12 cellular contexts compared by ENCODE assay signal in the genomic region with DNA sequence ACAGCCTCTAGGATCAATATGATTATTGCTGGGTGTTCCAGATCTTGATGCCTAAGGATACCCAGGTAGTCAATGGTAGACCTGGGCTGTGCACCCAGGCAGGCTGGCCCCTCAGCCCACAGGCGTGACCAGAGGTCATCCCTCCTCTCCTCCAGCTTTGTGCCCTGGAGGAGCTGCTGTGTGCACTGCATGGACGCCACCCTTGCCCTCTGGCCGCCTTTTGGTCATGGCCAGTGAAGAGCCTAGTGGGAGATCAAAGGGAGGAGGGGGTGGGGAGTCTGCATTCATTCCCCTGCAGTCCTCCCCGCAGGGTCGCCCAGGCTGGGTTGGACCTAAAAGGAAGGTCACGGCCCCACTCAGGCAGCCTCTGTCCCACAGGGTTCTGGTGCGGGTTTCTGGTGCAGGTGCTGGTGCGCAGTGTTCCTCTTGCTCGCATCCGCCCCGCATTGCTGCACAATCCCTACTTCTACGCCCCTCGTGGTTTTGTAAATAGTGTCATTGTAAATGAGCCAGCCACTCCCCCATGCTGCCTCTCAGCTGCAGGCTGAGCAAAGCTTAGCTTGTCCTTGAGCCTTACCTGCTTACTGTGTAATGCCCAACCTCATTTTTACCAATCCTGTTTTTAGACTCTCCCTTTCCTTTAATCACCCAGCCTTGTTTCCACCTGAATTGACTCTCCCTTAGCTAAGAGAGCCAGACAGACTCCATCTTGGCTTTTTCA. TPM values are rescaled to one million over a fixed set of nuclear protein-coding genes. Genes with fewer than 3 reads are reported as not detected.
DNase-seq lines count a peak whose midpoint lies in the region; TF ChIP-seq lines count a peak whose summit lies in the region.
"Had no signal": no experiment of that assay in that cellular context is flagged by ENCODE, and none has a peak within 500 bp of the region (broad histone marks: within the 10 kb centered on the region; RNA-seq: fewer than 3 reads in every experiment).

No MANE protein-coding gene starts in this region.

- intact Hi-C loops in sigmoid colon (cut with DNase I) = no loop called here

- H3K27ac ChIP-seq in hepatocyte (peak overlapping the region; percentile 19), sigmoid colon (no peak overlapping the region)
- H3K27ac ChIP-seq: SJSA1 had no signal

- H4K20me1 ChIP-seq in hepatocyte (ENCODE audit: insufficient read depth, poor library complexity, severe bottlenecking) = no peaks in the 10 kb centered on the region

- WGBS in hepatocyte (ENCODE audit: low lambda C conversion rate, missing lambda C conversion rate) = 27% methylated on average over 13 of the region's 13 CpGs
- WGBS in sigmoid colon, 2 donors = 27 to 61% methylated on average over 13 of the region's 13 CpGs

- no peak for TF ChIP-seq EP300 in sigmoid colon (IDR thresholded peaks at IDR 0.05)

- H3K27me3 ChIP-seq in hepatocyte = no peaks in the 10 kb centered on the region
- no peaks in the 10 kb centered on the region for H3K27me3 ChIP-seq in sigmoid colon
- H3K27me3 ChIP-seq: SJSA1 had no signal

- peak overlapping the region; percentile 20 for H3K4me2 ChIP-seq in hepatocyte

- in situ Hi-C loops in ACHN (cut with HindIII; ENCODE audit: low pct_ligation_motif_present, low pct_unique_long_range_greater_than_20kb, low sequenced_read_pairs) = no loop called here

- TF ChIP-seq CTCF in hepatocyte (IDR thresholded peaks at IDR 0.05; ENCODE audit: poor library complexity) (no peak), sigmoid colon (IDR thresholded peaks at IDR 0.05) (no peak)

- H3K4me3 ChIP-seq in hepatocyte (no peak overlapping the region), sigmoid colon (no peak overlapping the region)
- H3K4me3 ChIP-seq: SJSA1 had no signal

- H2AFZ ChIP-seq in hepatocyte = peak overlapping the region; percentile 16

- no peaks in the 10 kb centered on the region for H3K79me2 ChIP-seq in hepatocyte

- TF ChIP-seq POLR2A in sigmoid colon (IDR thresholded peaks at IDR 0.05) = no peak

- H3K9me2 ChIP-seq in hepatocyte (replicated peaks; ENCODE audit: insufficient read depth) = no peaks in the 10 kb centered on the region

- H3K36me3 ChIP-seq in hepatocyte (replicated peaks; ENCODE audit: insufficient read depth, low read depth) (no peaks in the 10 kb centered on the region), sigmoid colon (no peaks in the 10 kb centered on the region)
- H3K36me3 ChIP-seq: SJSA1 had no signal

- H3K9me3 ChIP-seq in hepatocyte (ENCODE audit: low read depth) (no peaks in the 10 kb centered on the region), sigmoid colon (no peaks in the 10 kb centered on the region)
- H3K9me3 ChIP-seq: SJSA1 had no signal

- H3K4me1 ChIP-seq in hepatocyte (ENCODE audit: insufficient read depth) (peaks cover 11% of the 10 kb centered on the region), sigmoid colon (peaks cover 0 to 18% (median 10%) of the 10 kb centered on the region in 4 donors)

- peak; percentile 35 for DNase-seq in NCI-H1436 (lab: John Stamatoyannopoulos, UW)
- DNase-seq in NCI-H1436 treated with DMSO at 0.1 percent for 48 hours (lab: John Stamatoyannopoulos, UW) = no peak
- DNase-seq in NCI-H2227 (lab: John Stamatoyannopoulos, UW; ENCODE audit: unreplicated experiment) = peak; percentile 62
- peak; percentile 51 for DNase-seq in hepatocyte (ENCODE audit: low spot score)
- peak; percentile 52 for DNase-seq in sigmoid colon
- DNase-seq in cerebellar cortex (ENCODE audit: low spot score) = no peak
- no peak for DNase-seq in ACHN
- DNase-seq in NCI-H1048 (lab: John Stamatoyannopoulos, UW) = no peak
- DNase-seq: activated CD4-positive, alpha-beta T cell treated with anti-CD3 and anti-CD28 coated beads, Interleukin-2, amount 50 U/mL, for 4 hours; amygdala; NCI-H2171 treated with DMSO at 0.1 percent for 48 hours had no signal

RNA-seq across cellular contexts. Expression of a gene that starts 55.3 kb away (rescaled TPM):
- total RNA-seq in hepatocyte (252 and 260 TPM in 2 replicates), sigmoid colon (100 to 1,000 TPM; 104 to 203 (median 169) TPM)
- polyA plus RNA-seq in hepatocyte (216 and 228 TPM in 2 replicates), sigmoid colon (100 to 1,000 TPM; 240 to 344 (median 257) TPM)

RNA-seq across cellular contexts. Expression of a gene that starts 57.1 kb away (rescaled TPM):
- total RNA-seq in hepatocyte = 238 and 252 TPM in 2 replicates
- polyA plus RNA-seq in hepatocyte = 345 and 359 TPM in 2 replicates
- 100 to 1,000 TPM; 258 to 340 (median 289) TPM for total RNA-seq in sigmoid colon
- polyA plus RNA-seq in sigmoid colon = 100 to 1,000 TPM in 2 of 3 donors, 10 to 100 TPM in 1; 95.5 to 188 (median 158) TPM

Comparison
In these comparisons a context has a peak if more than half of its experiments do, and no peak if none do; other contexts are left out.
1. DNase-seq: peak in NCI-H1436 (single experiment), NCI-H2227 (single experiment), hepatocyte (single experiment) and sigmoid colon (single experiment); none in NCI-H1436 treated with DMSO at 0.1 percent for 48 hours (single experiment), cerebellar cortex (single experiment), ACHN (single experiment) and NCI-H1048 (single experiment).